ENCODE assay signal across 1 cellular context in genomic region chr6:106316376-106316769, GRCh38.
TF ChIP-seq lines count a peak whose summit lies in the region.

No MANE protein-coding gene starts in this region.

TF ChIP-seq in K562, 482 proteins besides CTCF, POLR2A, EP300 and RAD21:
- TF ChIP-seq FOSL1 (tag; conservative IDR thresholded peaks at IDR 0.05) (0 out of 2 replicates have a peak, but pooled peaks have one; percentile 10), ZBTB26 (CRISPR knock-in tag; IDR thresholded peaks at IDR 0.05) (no peak)
